ENCODE assay signal across 1 cellular context in the genomic region with DNA sequence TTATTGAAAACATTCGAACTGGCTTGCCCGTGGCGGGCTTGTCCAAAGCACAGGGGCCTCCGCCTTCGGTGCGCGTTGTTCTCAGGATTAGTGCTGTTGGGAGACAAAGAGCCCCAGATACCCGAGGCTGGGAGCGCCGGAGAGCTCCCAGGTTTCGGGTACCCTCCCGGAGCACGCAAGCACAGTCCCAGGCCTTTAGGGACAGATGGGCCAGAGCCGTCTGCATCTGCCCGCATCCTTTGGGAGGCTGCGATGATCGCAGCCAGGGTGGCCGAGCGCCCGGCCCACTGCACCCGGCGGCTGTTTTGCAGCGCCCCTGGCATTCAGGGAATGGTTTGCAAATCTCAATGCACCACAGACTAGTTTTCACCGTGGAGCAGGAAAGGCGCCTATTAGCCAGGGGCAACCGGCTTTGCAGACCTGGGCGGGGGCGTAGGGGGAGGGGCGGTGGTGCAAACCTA.
TF ChIP-seq lines count a peak whose summit lies in the region.

No MANE protein-coding gene starts in this region.

TF ChIP-seq in GM23338, 12 proteins besides CTCF, POLR2A, EP300 and RAD21 (continued from another document):
- TF ChIP-seq, protein P1, sequence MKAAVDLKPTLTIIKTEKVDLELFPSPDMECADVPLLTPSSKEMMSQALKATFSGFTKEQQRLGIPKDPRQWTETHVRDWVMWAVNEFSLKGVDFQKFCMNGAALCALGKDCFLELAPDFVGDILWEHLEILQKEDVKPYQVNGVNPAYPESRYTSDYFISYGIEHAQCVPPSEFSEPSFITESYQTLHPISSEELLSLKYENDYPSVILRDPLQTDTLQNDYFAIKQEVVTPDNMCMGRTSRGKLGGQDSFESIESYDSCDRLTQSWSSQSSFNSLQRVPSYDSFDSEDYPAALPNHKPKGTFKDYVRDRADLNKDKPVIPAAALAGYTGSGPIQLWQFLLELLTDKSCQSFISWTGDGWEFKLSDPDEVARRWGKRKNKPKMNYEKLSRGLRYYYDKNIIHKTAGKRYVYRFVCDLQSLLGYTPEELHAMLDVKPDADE (IDR thresholded peaks at IDR 0.05) = no peak
- peak; percentile 54 for TF ChIP-seq EZH2phosphoT487 (IDR thresholded peaks at IDR 0.05; ENCODE audit: unreplicated experiment)
